Comparison of ENCODE assay signal across 11 cellular contexts in the genomic region with DNA sequence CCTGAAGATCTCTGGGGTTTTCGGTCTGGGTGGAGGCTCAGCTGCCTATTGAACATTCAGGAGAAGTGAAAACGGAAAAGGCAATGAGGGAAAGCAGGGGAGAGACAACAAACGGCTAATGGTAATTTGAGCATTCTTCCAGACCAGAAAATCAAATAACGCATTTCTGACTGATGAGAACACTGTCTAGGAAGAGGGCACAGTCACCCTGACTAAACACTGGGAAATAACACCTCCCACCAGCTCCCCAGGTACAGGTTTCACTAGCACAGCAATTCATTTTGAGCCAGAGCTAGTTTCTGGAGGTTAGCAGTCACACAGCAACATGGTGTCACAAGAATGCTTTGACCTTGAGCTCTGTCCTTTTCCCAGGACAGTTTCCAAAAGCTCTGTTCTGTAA. TPM values are rescaled to one million over a fixed set of nuclear protein-coding genes. Genes with fewer than 3 reads are reported as not detected.
DNase-seq lines count a peak whose midpoint lies in the region; ATAC-seq and TF ChIP-seq lines count a peak whose summit lies in the region.
"Had no signal": no experiment of that assay in that cellular context is flagged by ENCODE, and none has a peak within 500 bp of the region (broad histone marks: within the 10 kb centered on the region; RNA-seq: fewer than 3 reads in every experiment).

No MANE protein-coding gene starts in this region.

- no peaks in the 10 kb centered on the region for H3K36me3 ChIP-seq in H7 (replicated peaks; ENCODE audit: control insufficient read depth, insufficient read depth, low read length)
- H3K36me3 ChIP-seq: cardiac muscle cell had no signal

- in situ Hi-C loops in ACHN (cut with HindIII; ENCODE audit: low pct_ligation_motif_present, low pct_unique_long_range_greater_than_20kb, low sequenced_read_pairs): no loop called here

- H3K4me3 ChIP-seq in AG10803 (ENCODE audit: low read length): no peak overlapping the region
- H3K4me3 ChIP-seq in H7 (ENCODE audit: insufficient read depth, low read depth, low read length): no peak overlapping the region
- H3K4me3 ChIP-seq: cardiac muscle cell, SK-N-MC had no signal

- ATAC-seq in HG03378 (IDR thresholded peaks at IDR 0.05; ENCODE audit: unreplicated experiment): no peak

- no peak for TF ChIP-seq CTCF in AG10803 (conservative IDR thresholded peaks at IDR 0.05; ENCODE audit: low read length)

- H3K27me3 ChIP-seq in H7 (ENCODE audit: control insufficient read depth, insufficient read depth, low read length): no peaks in the 10 kb centered on the region
- H3K27me3 ChIP-seq: cardiac muscle cell had no signal

- peak; percentile 21 for DNase-seq in AG10803 (ENCODE audit: low read depth)
- peak; percentile 62 for DNase-seq in EH (ENCODE audit: low read depth)
- peak; percentile 21 for DNase-seq in SW480 (ENCODE audit: low spot score)
- DNase-seq in kidney tubule cell (ENCODE audit: low spot score): peak; percentile 91
- DNase-seq in ACHN: no peak
- no peak for DNase-seq in H7
- DNase-seq in SKM-1 (lab: John Stamatoyannopoulos, UW; ENCODE audit: unreplicated experiment): no peak

RNA-seq across cellular contexts. Expression of a gene that starts 21.1 kb away (rescaled TPM):
- 0.14 TPM in 1 of 2 replicates, not detected in the other for total RNA-seq in H7 (2014; rRNA removed; shearing (Covaris generic))
- total RNA-seq: neural crest cell had no signal

Comparison
In these comparisons a context has a peak if more than half of its experiments do, and no peak if none do; other contexts are left out.
1. DNase-seq: peak in AG10803 (single experiment), EH (single experiment), SW480 (single experiment) and kidney tubule cell (single experiment); none in ACHN (single experiment), H7 (single experiment) and SKM-1 (single experiment).